Comparison of ENCODE assay signal across 8 cellular contexts in the genomic region with DNA sequence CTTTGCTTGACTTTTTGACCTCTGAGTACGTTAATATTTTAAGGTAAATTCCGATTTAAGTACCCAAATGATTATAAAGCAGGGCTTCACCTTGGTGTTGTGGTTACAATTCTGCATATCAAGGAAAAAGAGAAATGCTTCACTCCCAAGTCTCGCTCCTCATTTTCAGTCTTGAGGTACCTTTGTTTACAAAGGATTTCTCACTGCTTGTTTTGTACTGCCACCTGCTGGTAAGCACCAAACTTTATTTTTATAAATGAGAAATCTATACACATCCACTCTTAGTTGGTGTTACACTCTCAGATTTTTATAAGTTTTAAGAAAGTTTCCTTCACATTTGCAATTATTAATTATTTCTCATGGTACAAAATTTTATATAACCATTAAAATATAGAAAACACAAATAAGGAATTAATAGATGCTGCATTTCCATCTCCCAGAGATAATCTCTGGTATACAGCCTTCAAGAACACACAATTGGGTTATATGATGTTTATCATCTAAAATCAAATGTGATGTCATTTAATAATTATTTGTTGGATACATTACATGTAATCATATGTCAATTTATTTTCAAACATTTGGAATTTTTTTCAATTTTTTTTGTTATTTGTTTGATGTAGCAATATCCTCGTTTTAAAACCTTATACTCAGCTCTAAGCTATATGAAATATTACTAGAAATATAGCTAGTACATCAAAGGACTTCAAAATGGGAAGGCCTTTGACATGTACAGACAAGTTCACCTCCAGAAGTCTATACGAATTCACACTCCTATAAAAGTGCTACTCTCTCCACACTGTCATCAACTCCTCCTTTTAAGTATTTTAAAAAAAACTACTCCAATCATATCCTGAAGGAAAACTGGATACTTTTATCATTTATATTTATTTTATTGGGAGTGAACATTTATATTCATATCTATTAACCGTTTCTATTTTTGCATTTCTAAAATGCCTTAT.
DNase-seq lines count a peak whose midpoint lies in the region; ATAC-seq, FAIRE-seq and TF ChIP-seq lines count a peak whose summit lies in the region.

No MANE protein-coding gene starts in this region.

- H3K4me1 ChIP-seq in colonic mucosa (no peaks in the 10 kb centered on the region), mucosa of descending colon (ENCODE audit: low read depth) (no peaks in the 10 kb centered on the region)

- H3K27me3 ChIP-seq in GM06990 (replicated peaks; ENCODE audit: control insufficient read depth, insufficient read depth, low read length) = no peaks in the 10 kb centered on the region
- H3K27me3 ChIP-seq in colonic mucosa = no peaks in the 10 kb centered on the region

- H3K9me3 ChIP-seq in colonic mucosa = no peaks in the 10 kb centered on the region
- no peaks in the 10 kb centered on the region for H3K9me3 ChIP-seq in mucosa of descending colon

- FAIRE-seq in A204.1 (lab: Jason Lieb, UNC) = peak; percentile 96

- H3K36me3 ChIP-seq in GM06990 (ENCODE audit: control insufficient read depth, insufficient read depth, low read length) (no peaks in the 10 kb centered on the region), colonic mucosa (no peaks in the 10 kb centered on the region), mucosa of descending colon (ENCODE audit: low read depth) (no peaks in the 10 kb centered on the region)

- DNase-seq in GM06990 (ENCODE audit: extremely low read depth, insufficient read length) = peak; percentile 24
- peak; percentile 52 for DNase-seq in NCI-H774 (lab: John Stamatoyannopoulos, UW)
- DNase-seq in colonic mucosa = peak; percentile 24
- DNase-seq in mucosa of descending colon = peak in 1 of 3 donors; percentile 24
- DNase-seq in occipital lobe (lab: John Stamatoyannopoulos, UW) = no peak
- DNase-seq in ureter (ENCODE audit: low spot score) = no peak

- no peak overlapping the region for H3K27ac ChIP-seq in colonic mucosa

- peak; percentile 69 for TF ChIP-seq CTCF in GM06990 (IDR thresholded peaks at IDR 0.05; ENCODE audit: insufficient read depth, low read length, poor library complexity, severe bottlenecking)
- TF ChIP-seq CTCF in colonic mucosa (IDR thresholded peaks at IDR 0.05) = peak; percentile 63
- peak; percentile 62 for TF ChIP-seq CTCF in mucosa of descending colon (IDR thresholded peaks at IDR 0.05)

- intact Hi-C loops in colonic mucosa (cut with DNase I) (loop anchor here (2.0 to 5.0 kb wide), 2 partner anchors 254 to 991 kb away; no protein-coding TSS in a partner anchor), mucosa of descending colon (cut with DNase I, micrococcal nuclease) (loop anchor here (5.0 kb wide), 1 partner anchor 256 kb away; no protein-coding TSS in a partner anchor)

- H3K9ac ChIP-seq in colonic mucosa (ENCODE audit: low read depth in 2 of 2, low read length in 2 of 2) = no peak overlapping the region

- H3K4me3 ChIP-seq in GM06990 (replicated peaks; ENCODE audit: low read depth, low read length) (no peak overlapping the region), colonic mucosa (no peak overlapping the region), mucosa of descending colon (no peak overlapping the region)

- ATAC-seq in HG03060 (IDR thresholded peaks at IDR 0.05; ENCODE audit: low read depth, unreplicated experiment) (peak; percentile 51), mucosa of descending colon (peak; percentile 41)

Comparison
In these comparisons a context has a peak if more than half of its experiments do, and no peak if none do; other contexts are left out.
1. DNase-seq: peak in GM06990 (single experiment), NCI-H774 (single experiment) and colonic mucosa (single experiment); none in occipital lobe (single experiment) and ureter (single experiment).
2. Peak in every context shown above with its lines, with median percentiles within 50 percentile points of each other: CTCF ChIP-seq.